Comparison of ENCODE assay signal across 1 cellular context in the genomic region with DNA sequence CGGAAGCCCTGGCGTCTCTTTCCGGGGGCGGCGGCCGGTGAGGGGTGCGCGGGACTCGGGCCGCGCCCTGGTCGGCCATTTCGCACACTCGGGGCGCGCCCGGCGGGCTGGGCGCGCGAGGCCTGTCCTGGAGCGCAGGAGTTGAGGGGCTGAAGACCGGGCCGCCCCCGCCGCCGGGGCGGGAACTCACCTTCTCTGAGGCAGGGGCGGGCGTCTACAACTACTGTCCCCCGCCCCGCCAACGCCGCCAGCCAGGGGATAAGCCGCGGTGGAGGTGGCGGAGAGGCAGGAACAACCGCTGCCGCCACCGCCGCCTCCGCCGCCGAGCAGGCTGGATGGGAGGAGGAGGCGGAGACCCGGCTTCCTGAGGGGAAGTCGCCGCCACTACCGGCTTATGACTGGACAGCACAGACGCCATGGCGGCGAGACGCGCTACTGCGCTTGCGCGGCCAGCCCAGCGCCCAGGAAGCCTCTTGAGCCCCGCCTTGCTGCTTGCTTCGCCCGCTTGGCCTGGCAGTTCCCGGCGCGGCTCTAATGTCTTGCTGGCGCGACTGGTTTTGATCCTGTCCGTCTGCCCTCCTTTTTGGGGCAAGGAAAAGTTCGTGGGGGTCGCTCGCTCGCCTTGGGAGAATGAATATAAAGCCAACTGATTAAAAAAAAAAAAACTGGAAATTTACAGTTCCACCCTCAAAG.
TF ChIP-seq lines count a peak whose summit lies in the region.

KRCC1 (minus strand) TSS at position 348 of the 693 bp plus-strand sequence. CDS start 27,220 bp downstream, outside the sequence.

TF ChIP-seq in HepG2, 621 proteins besides CTCF, POLR2A, EP300 and RAD21 (continued from another document and continues in another):
- TF ChIP-seq GMEB2 (CRISPR knock-in tag; IDR thresholded peaks at IDR 0.05; ENCODE audit: low read depth) (no peak), ZBTB43 (CRISPR knock-in tag; conservative IDR thresholded peaks at IDR 0.05) (peak; percentile 72; the same call in 1 of the 2 replicates), ZNF883 (CRISPR knock-in tag; IDR thresholded peaks at IDR 0.05; ENCODE audit: not compliant biosample characterization) (peak; percentile 99), PRDM10 (CRISPR knock-in tag; IDR thresholded peaks at IDR 0.05; ENCODE audit: low read depth) (no peak), ZUFSP (CRISPR knock-in tag; IDR thresholded peaks at IDR 0.05; ENCODE audit: borderline replicate concordance) (no peak), MBD4 (IDR thresholded peaks at IDR 0.05; ENCODE audit: borderline replicate concordance, low read length) (no peak), NR2F6 (IDR thresholded peaks at IDR 0.05) (no peak), NR2F6 (CRISPR knock-in tag; IDR thresholded peaks at IDR 0.05) (peak; percentile 37; the same call in 1 of the 2 replicates), ASH2L (IDR thresholded peaks at IDR 0.05; ENCODE audit: insufficient read length, low read depth, low read length) (peak; percentile 94), ZNF543 (CRISPR knock-in tag; IDR thresholded peaks at IDR 0.05) (peak; percentile 73), ZZZ3 (CRISPR knock-in tag; IDR thresholded peaks at IDR 0.05; ENCODE audit: borderline replicate concordance) (no peak), BCL3 (CRISPR knock-in tag; IDR thresholded peaks at IDR 0.05) (peak; percentile 85), LCORL (IDR thresholded peaks at IDR 0.05) (no peak), LCORL (CRISPR knock-in tag; IDR thresholded peaks at IDR 0.05) (peak; percentile 31; the same call in 1 of the 2 replicates), ZMAT3 (CRISPR knock-in tag; conservative IDR thresholded peaks at IDR 0.05) (peak; percentile 74; the same call in 1 of the 2 replicates)
- TF ChIP-seq, protein P1, sequence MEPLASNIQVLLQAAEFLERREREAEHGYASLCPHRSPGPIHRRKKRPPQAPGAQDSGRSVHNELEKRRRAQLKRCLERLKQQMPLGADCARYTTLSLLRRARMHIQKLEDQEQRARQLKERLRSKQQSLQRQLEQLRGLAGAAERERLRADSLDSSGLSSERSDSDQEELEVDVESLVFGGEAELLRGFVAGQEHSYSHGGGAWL (CRISPR knock-in tag; IDR thresholded peaks at IDR 0.05): peak; percentile 96
- TF ChIP-seq, protein P2, sequence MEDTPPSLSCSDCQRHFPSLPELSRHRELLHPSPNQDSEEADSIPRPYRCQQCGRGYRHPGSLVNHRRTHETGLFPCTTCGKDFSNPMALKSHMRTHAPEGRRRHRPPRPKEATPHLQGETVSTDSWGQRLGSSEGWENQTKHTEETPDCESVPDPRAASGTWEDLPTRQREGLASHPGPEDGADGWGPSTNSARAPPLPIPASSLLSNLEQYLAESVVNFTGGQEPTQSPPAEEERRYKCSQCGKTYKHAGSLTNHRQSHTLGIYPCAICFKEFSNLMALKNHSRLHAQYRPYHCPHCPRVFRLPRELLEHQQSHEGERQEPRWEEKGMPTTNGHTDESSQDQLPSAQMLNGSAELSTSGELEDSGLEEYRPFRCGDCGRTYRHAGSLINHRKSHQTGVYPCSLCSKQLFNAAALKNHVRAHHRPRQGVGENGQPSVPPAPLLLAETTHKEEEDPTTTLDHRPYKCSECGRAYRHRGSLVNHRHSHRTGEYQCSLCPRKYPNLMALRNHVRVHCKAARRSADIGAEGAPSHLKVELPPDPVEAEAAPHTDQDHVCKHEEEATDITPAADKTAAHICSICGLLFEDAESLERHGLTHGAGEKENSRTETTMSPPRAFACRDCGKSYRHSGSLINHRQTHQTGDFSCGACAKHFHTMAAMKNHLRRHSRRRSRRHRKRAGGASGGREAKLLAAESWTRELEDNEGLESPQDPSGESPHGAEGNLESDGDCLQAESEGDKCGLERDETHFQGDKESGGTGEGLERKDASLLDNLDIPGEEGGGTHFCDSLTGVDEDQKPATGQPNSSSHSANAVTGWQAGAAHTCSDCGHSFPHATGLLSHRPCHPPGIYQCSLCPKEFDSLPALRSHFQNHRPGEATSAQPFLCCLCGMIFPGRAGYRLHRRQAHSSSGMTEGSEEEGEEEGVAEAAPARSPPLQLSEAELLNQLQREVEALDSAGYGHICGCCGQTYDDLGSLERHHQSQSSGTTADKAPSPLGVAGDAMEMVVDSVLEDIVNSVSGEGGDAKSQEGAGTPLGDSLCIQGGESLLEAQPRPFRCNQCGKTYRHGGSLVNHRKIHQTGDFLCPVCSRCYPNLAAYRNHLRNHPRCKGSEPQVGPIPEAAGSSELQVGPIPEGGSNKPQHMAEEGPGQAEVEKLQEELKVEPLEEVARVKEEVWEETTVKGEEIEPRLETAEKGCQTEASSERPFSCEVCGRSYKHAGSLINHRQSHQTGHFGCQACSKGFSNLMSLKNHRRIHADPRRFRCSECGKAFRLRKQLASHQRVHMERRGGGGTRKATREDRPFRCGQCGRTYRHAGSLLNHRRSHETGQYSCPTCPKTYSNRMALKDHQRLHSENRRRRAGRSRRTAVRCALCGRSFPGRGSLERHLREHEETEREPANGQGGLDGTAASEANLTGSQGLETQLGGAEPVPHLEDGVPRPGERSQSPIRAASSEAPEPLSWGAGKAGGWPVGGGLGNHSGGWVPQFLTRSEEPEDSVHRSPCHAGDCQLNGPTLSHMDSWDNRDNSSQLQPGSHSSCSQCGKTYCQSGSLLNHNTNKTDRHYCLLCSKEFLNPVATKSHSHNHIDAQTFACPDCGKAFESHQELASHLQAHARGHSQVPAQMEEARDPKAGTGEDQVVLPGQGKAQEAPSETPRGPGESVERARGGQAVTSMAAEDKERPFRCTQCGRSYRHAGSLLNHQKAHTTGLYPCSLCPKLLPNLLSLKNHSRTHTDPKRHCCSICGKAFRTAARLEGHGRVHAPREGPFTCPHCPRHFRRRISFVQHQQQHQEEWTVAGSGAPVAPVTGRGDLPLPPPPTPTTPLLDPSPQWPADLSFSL (CRISPR knock-in tag; IDR thresholded peaks at IDR 0.05): 0 out of 2 replicates have a peak, but pooled peaks have one; percentile 41
- TF ChIP-seq, protein P3, sequence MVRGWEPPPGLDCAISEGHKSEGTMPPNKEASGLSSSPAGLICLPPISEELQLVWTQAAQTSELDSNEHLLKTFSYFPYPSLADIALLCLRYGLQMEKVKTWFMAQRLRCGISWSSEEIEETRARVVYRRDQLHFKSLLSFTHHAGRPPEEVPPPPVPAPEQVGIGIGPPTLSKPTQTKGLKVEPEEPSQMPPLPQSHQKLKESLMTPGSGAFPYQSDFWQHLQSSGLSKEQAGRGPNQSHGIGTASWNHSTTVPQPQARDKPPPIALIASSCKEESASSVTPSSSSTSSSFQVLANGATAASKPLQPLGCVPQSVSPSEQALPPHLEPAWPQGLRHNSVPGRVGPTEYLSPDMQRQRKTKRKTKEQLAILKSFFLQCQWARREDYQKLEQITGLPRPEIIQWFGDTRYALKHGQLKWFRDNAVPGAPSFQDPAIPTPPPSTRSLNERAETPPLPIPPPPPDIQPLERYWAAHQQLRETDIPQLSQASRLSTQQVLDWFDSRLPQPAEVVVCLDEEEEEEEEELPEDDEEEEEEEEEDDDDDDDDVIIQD (CRISPR knock-in tag; IDR thresholded peaks at IDR 0.05; ENCODE audit: low read depth): peak; percentile 66; the same call in 1 of the 2 replicates
- TF ChIP-seq, protein P4, sequence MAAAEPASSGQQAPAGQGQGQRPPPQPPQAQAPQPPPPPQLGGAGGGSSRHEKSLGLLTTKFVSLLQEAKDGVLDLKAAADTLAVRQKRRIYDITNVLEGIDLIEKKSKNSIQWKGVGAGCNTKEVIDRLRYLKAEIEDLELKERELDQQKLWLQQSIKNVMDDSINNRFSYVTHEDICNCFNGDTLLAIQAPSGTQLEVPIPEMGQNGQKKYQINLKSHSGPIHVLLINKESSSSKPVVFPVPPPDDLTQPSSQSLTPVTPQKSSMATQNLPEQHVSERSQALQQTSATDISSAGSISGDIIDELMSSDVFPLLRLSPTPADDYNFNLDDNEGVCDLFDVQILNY (CRISPR knock-in tag; conservative IDR thresholded peaks at IDR 0.05): peak; percentile 42; the same call in 1 of the 2 replicates
- TF ChIP-seq, protein P5, sequence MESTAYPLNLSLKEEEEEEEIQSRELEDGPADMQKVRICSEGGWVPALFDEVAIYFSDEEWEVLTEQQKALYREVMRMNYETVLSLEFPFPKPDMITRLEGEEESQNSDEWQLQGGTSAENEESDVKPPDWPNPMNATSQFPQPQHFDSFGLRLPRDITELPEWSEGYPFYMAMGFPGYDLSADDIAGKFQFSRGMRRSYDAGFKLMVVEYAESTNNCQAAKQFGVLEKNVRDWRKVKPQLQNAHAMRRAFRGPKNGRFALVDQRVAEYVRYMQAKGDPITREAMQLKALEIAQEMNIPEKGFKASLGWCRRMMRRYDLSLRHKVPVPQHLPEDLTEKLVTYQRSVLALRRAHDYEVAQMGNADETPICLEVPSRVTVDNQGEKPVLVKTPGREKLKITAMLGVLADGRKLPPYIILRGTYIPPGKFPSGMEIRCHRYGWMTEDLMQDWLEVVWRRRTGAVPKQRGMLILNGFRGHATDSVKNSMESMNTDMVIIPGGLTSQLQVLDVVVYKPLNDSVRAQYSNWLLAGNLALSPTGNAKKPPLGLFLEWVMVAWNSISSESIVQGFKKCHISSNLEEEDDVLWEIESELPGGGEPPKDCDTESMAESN (CRISPR knock-in tag; conservative IDR thresholded peaks at IDR 0.05): peak; percentile 59; the same call in 1 of the 2 replicates
- TF ChIP-seq, protein P6, sequence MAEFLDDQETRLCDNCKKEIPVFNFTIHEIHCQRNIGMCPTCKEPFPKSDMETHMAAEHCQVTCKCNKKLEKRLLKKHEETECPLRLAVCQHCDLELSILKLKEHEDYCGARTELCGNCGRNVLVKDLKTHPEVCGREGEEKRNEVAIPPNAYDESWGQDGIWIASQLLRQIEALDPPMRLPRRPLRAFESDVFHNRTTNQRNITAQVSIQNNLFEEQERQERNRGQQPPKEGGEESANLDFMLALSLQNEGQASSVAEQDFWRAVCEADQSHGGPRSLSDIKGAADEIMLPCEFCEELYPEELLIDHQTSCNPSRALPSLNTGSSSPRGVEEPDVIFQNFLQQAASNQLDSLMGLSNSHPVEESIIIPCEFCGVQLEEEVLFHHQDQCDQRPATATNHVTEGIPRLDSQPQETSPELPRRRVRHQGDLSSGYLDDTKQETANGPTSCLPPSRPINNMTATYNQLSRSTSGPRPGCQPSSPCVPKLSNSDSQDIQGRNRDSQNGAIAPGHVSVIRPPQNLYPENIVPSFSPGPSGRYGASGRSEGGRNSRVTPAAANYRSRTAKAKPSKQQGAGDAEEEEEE (CRISPR knock-in tag; IDR thresholded peaks at IDR 0.05; ENCODE audit: borderline replicate concordance): no peak
